3 cellular contexts compared by ENCODE assay signal in genomic region chr11:75274716-75275115, GRCh38. TPM values are rescaled to one million over a fixed set of nuclear protein-coding genes. Genes with fewer than 3 reads are reported as not detected.
"Had no signal": no experiment of that assay in that cellular context is flagged by ENCODE, and none has a peak within 500 bp of the region (broad histone marks: within the 10 kb centered on the region; RNA-seq: fewer than 3 reads in every experiment).

No MANE protein-coding gene starts in this region.

RNA-seq across cellular contexts. Expression of gene TPBGL, which starts 34.1 kb away (rescaled TPM):
- total RNA-seq: frontal cortex, SJCRH30 had no signal
- polyA plus RNA-seq: aorta had no signal
